1 cellular context compared by ENCODE assay signal in the genomic region with DNA sequence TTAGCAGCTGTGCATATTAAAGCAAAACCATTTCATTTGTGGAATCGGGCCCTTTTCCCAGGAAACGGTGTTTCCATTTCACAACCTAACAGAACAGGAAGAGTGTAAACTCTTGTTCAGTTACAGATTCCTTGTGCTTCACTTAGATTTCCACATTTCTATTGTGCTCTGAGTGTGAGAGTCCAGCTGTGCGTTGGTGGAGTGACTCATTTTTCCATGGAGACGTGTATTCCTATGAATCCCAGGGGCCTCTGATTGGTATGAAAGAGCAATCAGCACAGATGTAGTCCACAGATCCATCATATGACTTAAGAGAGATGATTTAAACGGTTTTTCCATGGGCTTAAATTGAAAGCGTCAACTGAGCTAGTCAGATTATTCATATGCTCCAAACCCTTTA.
A peak's percentile ranks its signal among the peaks of the same experiment; 100 is the strongest.
TF ChIP-seq lines count a peak whose summit lies in the region.

No MANE protein-coding gene starts in this region.

TF ChIP-seq in HepG2, 621 proteins besides CTCF, POLR2A, EP300 and RAD21 (continued from another document):
- TF ChIP-seq, protein P1, sequence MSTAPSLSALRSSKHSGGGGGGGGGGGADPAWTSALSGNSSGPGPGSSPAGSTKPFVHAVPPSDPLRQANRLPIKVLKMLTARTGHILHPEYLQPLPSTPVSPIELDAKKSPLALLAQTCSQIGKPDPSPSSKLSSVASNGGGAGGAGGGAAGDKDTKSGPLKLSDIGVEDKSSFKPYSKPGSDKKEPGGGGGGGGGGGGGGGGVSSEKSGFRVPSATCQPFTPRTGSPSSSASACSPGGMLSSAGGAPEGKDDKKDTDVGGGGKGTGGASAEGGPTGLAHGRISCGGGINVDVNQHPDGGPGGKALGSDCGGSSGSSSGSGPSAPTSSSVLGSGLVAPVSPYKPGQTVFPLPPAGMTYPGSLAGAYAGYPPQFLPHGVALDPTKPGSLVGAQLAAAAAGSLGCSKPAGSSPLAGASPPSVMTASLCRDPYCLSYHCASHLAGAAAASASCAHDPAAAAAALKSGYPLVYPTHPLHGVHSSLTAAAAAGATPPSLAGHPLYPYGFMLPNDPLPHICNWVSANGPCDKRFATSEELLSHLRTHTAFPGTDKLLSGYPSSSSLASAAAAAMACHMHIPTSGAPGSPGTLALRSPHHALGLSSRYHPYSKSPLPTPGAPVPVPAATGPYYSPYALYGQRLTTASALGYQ (CRISPR knock-in tag; IDR thresholded peaks at IDR 0.05) = 0 out of 2 replicates have a peak, but pooled peaks have one; percentile 31
- 0 out of 2 replicates have a peak, but pooled peaks have one; percentile 56 for TF ChIP-seq SNAPC2 (CRISPR knock-in tag; IDR thresholded peaks at IDR 0.05)
- TF ChIP-seq ELF3 (CRISPR knock-in tag; IDR thresholded peaks at IDR 0.05) = 0 out of 2 replicates have a peak, but pooled peaks have one; percentile 48
- TF ChIP-seq FOSL2 (CRISPR knock-in tag; IDR thresholded peaks at IDR 0.05) = peak; percentile 87
- TF ChIP-seq CREB1 (IDR thresholded peaks at IDR 0.05) = no peak
- peak; percentile 61; the same call in 1 of the 2 replicates for TF ChIP-seq CREB1 (CRISPR knock-in tag; IDR thresholded peaks at IDR 0.05)
- no peak for TF ChIP-seq NFIC (IDR thresholded peaks at IDR 0.05; ENCODE audit: low read length)
- no peak for TF ChIP-seq ZNF234 (CRISPR knock-in tag; conservative IDR thresholded peaks at IDR 0.05)
- peak; percentile 51; the same call in 1 of the 2 replicates for TF ChIP-seq ARID5B (CRISPR knock-in tag; IDR thresholded peaks at IDR 0.05)
- TF ChIP-seq, protein P2, sequence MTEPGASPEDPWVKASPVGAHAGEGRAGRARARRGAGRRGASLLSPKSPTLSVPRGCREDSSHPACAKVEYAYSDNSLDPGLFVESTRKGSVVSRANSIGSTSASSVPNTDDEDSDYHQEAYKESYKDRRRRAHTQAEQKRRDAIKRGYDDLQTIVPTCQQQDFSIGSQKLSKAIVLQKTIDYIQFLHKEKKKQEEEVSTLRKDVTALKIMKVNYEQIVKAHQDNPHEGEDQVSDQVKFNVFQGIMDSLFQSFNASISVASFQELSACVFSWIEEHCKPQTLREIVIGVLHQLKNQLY (CRISPR knock-in tag; IDR thresholded peaks at IDR 0.05) = no peak
- peak; percentile 50; the same call in 1 of the 2 replicates for TF ChIP-seq MEF2D (CRISPR knock-in tag; IDR thresholded peaks at IDR 0.05)
- peak; percentile 20 for TF ChIP-seq ASH2L (IDR thresholded peaks at IDR 0.05; ENCODE audit: insufficient read length, low read depth, low read length)
- TF ChIP-seq, protein P3, sequence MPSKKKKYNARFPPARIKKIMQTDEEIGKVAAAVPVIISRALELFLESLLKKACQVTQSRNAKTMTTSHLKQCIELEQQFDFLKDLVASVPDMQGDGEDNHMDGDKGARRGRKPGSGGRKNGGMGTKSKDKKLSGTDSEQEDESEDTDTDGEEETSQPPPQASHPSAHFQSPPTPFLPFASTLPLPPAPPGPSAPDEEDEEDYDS (CRISPR knock-in tag; IDR thresholded peaks at IDR 0.05) = 0 out of 2 replicates have a peak, but pooled peaks have one; percentile 29
TF ChIP-seq in HepG2: peak in this region for 28.
